8 cellular contexts compared by ENCODE assay signal in the genomic region with DNA sequence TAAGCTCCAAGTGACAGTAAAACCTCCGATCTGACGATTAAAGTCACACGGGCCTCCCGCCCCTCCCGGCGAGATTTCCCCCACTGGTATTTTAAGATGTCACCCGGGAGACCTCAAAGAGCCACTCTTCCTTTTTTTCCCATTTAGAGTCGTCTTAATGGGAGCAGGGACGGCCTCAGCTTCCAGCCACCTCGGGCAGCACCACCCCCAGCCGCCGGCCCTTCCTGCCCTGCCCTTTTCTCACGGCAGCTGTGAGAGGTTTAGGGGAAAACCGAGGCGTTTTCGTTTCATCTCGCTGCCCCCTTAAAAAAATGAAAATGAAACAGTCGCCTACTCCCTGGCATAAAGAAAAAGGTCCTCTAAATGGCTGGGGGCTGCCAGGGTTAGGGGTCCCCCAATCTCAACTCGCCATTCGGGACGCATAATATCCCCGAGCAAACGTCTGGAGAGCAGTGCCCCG. TPM values are rescaled to one million over a fixed set of nuclear protein-coding genes. Genes with fewer than 3 reads are reported as not detected.
DNase-seq lines count a peak whose midpoint lies in the region; TF ChIP-seq lines count a peak whose summit lies in the region.

No MANE protein-coding gene starts in this region.

- TF ChIP-seq CTCF in GM12865 (IDR thresholded peaks at IDR 0.05; ENCODE audit: insufficient read depth, low read depth, low read length, missing control alignments) (no peak), mammary epithelial cell (conservative IDR thresholded peaks at IDR 0.05 in 1 of 2, IDR thresholded peaks at IDR 0.05 in 1 of 2; ENCODE audit: extremely low read depth in 1 of 2, insufficient read depth in 1 of 2, low read depth in 1 of 2, low read length in 2 of 2) (no peak), neutrophil (IDR thresholded peaks at IDR 0.05) (no peak), HFFc6 (IDR thresholded peaks at IDR 0.05) (no peak)

- H3K9me3 ChIP-seq in mammary epithelial cell (replicated peaks; ENCODE audit: insufficient read depth, low read length) (no peaks in the 10 kb centered on the region), neutrophil (no peaks in the 10 kb centered on the region)

- no peak overlapping the region for H3K27ac Mint-ChIP-seq in HFFc6

- H3K4me1 ChIP-seq in mammary epithelial cell (ENCODE audit: insufficient read depth, low read length) (peaks cover 9% of the 10 kb centered on the region), neutrophil (ENCODE audit: control insufficient read depth in 1 of 2, insufficient read depth in 1 of 2, low read depth in 1 of 2, low read length in 1 of 2) (peaks cover 35 to 37% of the 10 kb centered on the region in 2 experiments)

- peak overlapping the region; percentile 19 for H2AFZ ChIP-seq in mammary epithelial cell (ENCODE audit: low read depth, low read length)

- H3K27ac ChIP-seq in mammary epithelial cell (ENCODE audit: insufficient read depth, low read depth, low read length) = no peak overlapping the region
- H3K27ac ChIP-seq in neutrophil = peak overlapping the region; percentile 81

- H3K4me3 Mint-ChIP-seq in HFFc6 = no peak overlapping the region; the same call in 1 of the 2 replicates

- intact Hi-C loops in mammary epithelial cell (cut with micrococcal nuclease) = loop anchor here (5.0 kb wide), 1 partner anchor 81 kb away; no protein-coding TSS in a partner anchor

- DNase-seq in GM12865 (ENCODE audit: low read depth) (peak; percentile 75), RPMI8226 (peak; percentile 63), mammary epithelial cell (no peak), kidney glomerular epithelial cell (lab: John Stamatoyannopoulos, UW) (no peak), anterior cingulate cortex (lab: John Stamatoyannopoulos, UW) (no peak), HFFc6 (no peak), DMS114 treated with DMSO at 0.1 percent for 48 hours (lab: John Stamatoyannopoulos, UW; ENCODE audit: unreplicated experiment) (no peak)

- H3K36me3 Mint-ChIP-seq in HFFc6 (ENCODE audit: low read depth) = no peaks in the 10 kb centered on the region

- H3K4me3 ChIP-seq in GM12865 (ENCODE audit: low read depth, low read length) (peak overlapping the region; percentile 79), mammary epithelial cell (replicated peaks in 1 of 3; ENCODE audit: insufficient read depth in 1 of 3, low read depth in 2 of 3, low read length in 3 of 3) (peak overlapping the region in 2 of 3 experiments; percentile 25 to 27), neutrophil (ENCODE audit: low read depth in 1 of 2, low read length in 1 of 2) (peak overlapping the region; percentile 74 to 78)

- no peak overlapping the region for H3K9ac ChIP-seq in mammary epithelial cell (ENCODE audit: insufficient read depth, low read length)

- H3K4me2 ChIP-seq in mammary epithelial cell (ENCODE audit: insufficient read depth, low read depth, low read length) = peak overlapping the region; percentile 66

- 1% methylated on average over 20 of the region's 24 CpGs for WGBS in mammary epithelial cell (ENCODE audit: low coverage, missing lambda C conversion rate)

- dilution Hi-C loops in mammary epithelial cell (cut with HindIII; ENCODE audit: low sequenced_read_pairs) = loop anchor here (10.0 to 25.0 kb wide), 2 partner anchors 56 to 284 kb away; no protein-coding TSS in a partner anchor

- no peaks in the 10 kb centered on the region for H3K79me2 ChIP-seq in mammary epithelial cell (ENCODE audit: insufficient read depth, low read length)

- H3K27me3 Mint-ChIP-seq in HFFc6 (ENCODE audit: insufficient read depth) = peaks cover 69% of the 10 kb centered on the region

- no peaks in the 10 kb centered on the region for H4K20me1 ChIP-seq in mammary epithelial cell (ENCODE audit: insufficient read depth, low read length)

- in situ Hi-C loops in mammary epithelial cell (cut with MboI; ENCODE audit: low sequenced_read_pairs in 2 of 2) = loop anchor here in 1 of 2 donors (25.0 kb wide), 1 partner anchor 284 kb away; no protein-coding TSS in a partner anchor

- H3K4me1 Mint-ChIP-seq in HFFc6 (ENCODE audit: low read depth) = peaks cover 16% of the 10 kb centered on the region

- no peaks in the 10 kb centered on the region for H3K9me3 Mint-ChIP-seq in HFFc6

- BruUV-seq in mammary epithelial cell (replicated peaks; lab: Mats Ljungman, UMichigan) = no TSS peak

- peaks cover 22% of the 10 kb centered on the region for H3K27me3 ChIP-seq in mammary epithelial cell (ENCODE audit: insufficient read depth, low read length)
- peaks cover 14% of the 10 kb centered on the region for H3K27me3 ChIP-seq in neutrophil

- CTCF ChIA-PET in mammary epithelial cell (lab: Charles Lee; ENCODE audit: low non-redundant PET) = no interaction called here

- H3K36me3 ChIP-seq in mammary epithelial cell (ENCODE audit: insufficient read depth, low read length) (no peaks in the 10 kb centered on the region), neutrophil (peaks cover 4% of the 10 kb centered on the region)

RNA-seq across cellular contexts. Expression of gene RUNX3, which starts 1.4 kb away (rescaled TPM):
- 1 to 10 TPM in 1 of 2 donors, under 1 TPM in 1; 0.42 to 2.8 TPM for total RNA-seq in mammary epithelial cell
- 0.59 TPM for polyA plus RNA-seq in mammary epithelial cell
- polyA minus RNA-seq in mammary epithelial cell = 2.0 TPM
- not detected for total RNA-seq in HFFc6 (2021; fragmentation: NEBNext Ultra II Directional; extraction: Animal tissue kit (Norgen Biotek cat#: 25700))

Comparison
In these comparisons a context has a peak if more than half of its experiments do, and no peak if none do; other contexts are left out.
1. DNase-seq: peak in GM12865 (single experiment) and RPMI8226 (single experiment); none in mammary epithelial cell (single experiment), kidney glomerular epithelial cell (single experiment), anterior cingulate cortex (0 of 58), HFFc6 (single experiment) and DMS114 treated with DMSO at 0.1 percent for 48 hours (single experiment).
2. H3K4me3 ChIP-seq: peak in every context shown above with its lines; median percentile 79 in GM12865; 76 in neutrophil; 26 in mammary epithelial cell.